Comparison of ENCODE assay signal across 17 cellular contexts in the genomic region with DNA sequence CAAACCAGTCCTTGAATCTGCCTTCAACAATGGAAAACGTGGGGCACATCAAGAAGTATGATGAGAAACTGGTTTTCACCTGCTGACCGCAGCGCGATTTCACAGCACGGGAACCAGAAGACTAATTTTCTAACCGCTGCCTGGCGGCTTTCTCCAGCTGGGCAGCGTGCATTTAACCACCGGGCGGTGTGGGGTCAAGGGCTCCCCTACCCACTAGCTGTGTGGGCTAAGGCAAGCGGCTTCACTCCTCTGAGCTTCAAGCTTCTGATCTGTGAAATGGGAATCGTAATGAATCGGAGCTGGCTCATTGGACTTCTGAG. TPM values are rescaled to one million over a fixed set of nuclear protein-coding genes. Genes with fewer than 3 reads are reported as not detected.
DNase-seq lines count a peak whose midpoint lies in the region; ATAC-seq and TF ChIP-seq lines count a peak whose summit lies in the region.
"Had no signal": no experiment of that assay in that cellular context is flagged by ENCODE, and none has a peak within 500 bp of the region (broad histone marks: within the 10 kb centered on the region; RNA-seq: fewer than 3 reads in every experiment).

No MANE protein-coding gene starts in this region.

- H3K36me3 ChIP-seq in HUES6 (ENCODE audit: control insufficient read depth, insufficient read depth, low read length): no peaks in the 10 kb centered on the region
- H3K36me3 ChIP-seq in thyroid gland: no peaks in the 10 kb centered on the region
- no peaks in the 10 kb centered on the region for H3K36me3 ChIP-seq in SJCRH30
- H3K36me3 ChIP-seq: BLaER1 treated with 17β-estradiol and CSF1 and Interleukin-3, amounts not matched to agents 10 nM and 100 nM had no signal

- intact Hi-C loops in thyroid gland (cut with DNase I): no loop called here

- no peak overlapping the region for H3K9ac ChIP-seq in HUES6 (ENCODE audit: low read length)
- H3K9ac ChIP-seq: BLaER1 treated with 17β-estradiol and CSF1 and Interleukin-3, amounts not matched to agents 10 nM and 100 nM had no signal

- H3K9me3 ChIP-seq in HUES6 (ENCODE audit: control insufficient read depth, insufficient read depth, low read depth, low read length) (no peaks in the 10 kb centered on the region), thyroid gland (no peaks in the 10 kb centered on the region), SJCRH30 (replicated peaks) (no peaks in the 10 kb centered on the region)
- H3K9me3 ChIP-seq: BLaER1 treated with 17β-estradiol and CSF1 and Interleukin-3, amounts not matched to agents 10 nM and 100 nM had no signal

- 89 to 92% methylated on average over 13 of the region's 13 CpGs for WGBS in thyroid gland, 2 donors

- no peak overlapping the region for H3K4me3 Mint-ChIP-seq in chondrocyte (ENCODE audit: unreplicated experiment)
- H3K4me3 Mint-ChIP-seq: CD8-positive, alpha-beta memory T cell; HFFc6 had no signal

- H3K9me3 Mint-ChIP-seq in chondrocyte (ENCODE audit: low read depth): no peaks in the 10 kb centered on the region
- H3K9me3 Mint-ChIP-seq: CD8-positive, alpha-beta memory T cell; HFFc6 had no signal

- H3K27ac Mint-ChIP-seq in chondrocyte (ENCODE audit: unreplicated experiment): no peak overlapping the region
- H3K27ac Mint-ChIP-seq: CD8-positive, alpha-beta memory T cell; HFFc6 had no signal

- ATAC-seq in HG02588 (IDR thresholded peaks at IDR 0.05; ENCODE audit: unreplicated experiment): no peak
- ATAC-seq: GM12878 had no signal

- H3K27ac ChIP-seq in HUES6 (ENCODE audit: low read depth, low read length) (no peak overlapping the region), thyroid gland (peak overlapping the region in 2 of 3 donors; percentile 11 to 51), SJCRH30 (no peak overlapping the region)
- H3K27ac ChIP-seq: BLaER1 treated with 17β-estradiol and CSF1 and Interleukin-3, amounts not matched to agents 10 nM and 100 nM; SK-N-MC had no signal

- H3K27me3 ChIP-seq in HUES6 (ENCODE audit: control insufficient read depth, insufficient read depth, low read length): peaks cover 48% of the 10 kb centered on the region
- H3K27me3 ChIP-seq in thyroid gland: no peaks in the 10 kb centered on the region
- no peaks in the 10 kb centered on the region for H3K27me3 ChIP-seq in SJCRH30

- H3K4me3 ChIP-seq in HUES6 (ENCODE audit: low read depth, low read length): peak overlapping the region; percentile 49; the same call in 1 of the 2 replicates
- no peak overlapping the region for H3K4me3 ChIP-seq in thyroid gland (replicated peaks in 1 of 3)
- H3K4me3 ChIP-seq in SJCRH30: no peak overlapping the region
- H3K4me3 ChIP-seq: BLaER1 treated with 17β-estradiol and CSF1 and Interleukin-3, amounts not matched to agents 10 nM and 100 nM; GM12878; SK-N-MC had no signal

- H3K27me3 Mint-ChIP-seq in chondrocyte (ENCODE audit: low read depth): peaks cover 47% of the 10 kb centered on the region

- H3K4me1 Mint-ChIP-seq in chondrocyte (ENCODE audit: low read depth): peaks cover 10% of the 10 kb centered on the region

- peaks cover 2% of the 10 kb centered on the region for H3K36me3 Mint-ChIP-seq in chondrocyte (ENCODE audit: low read depth)
- H3K36me3 Mint-ChIP-seq: CD8-positive, alpha-beta memory T cell had no signal

- TF ChIP-seq POLR2A in thyroid gland (IDR thresholded peaks at IDR 0.05): no peak

- H3K4me1 ChIP-seq in HUES6 (ENCODE audit: control insufficient read depth, insufficient read depth, low read length): peaks cover 68% of the 10 kb centered on the region
- H3K4me1 ChIP-seq in thyroid gland: peaks cover 46 to 60% of the 10 kb centered on the region in 2 donors
- no peaks in the 10 kb centered on the region for H3K4me1 ChIP-seq in SJCRH30

- no peak for TF ChIP-seq CTCF in chondrocyte (IDR thresholded peaks at IDR 0.05)
- no peak for TF ChIP-seq CTCF in thyroid gland (IDR thresholded peaks at IDR 0.05)

- DNase-seq in chondrocyte (ENCODE audit: low spot score) (peak; percentile 52), mesenteric fat pad (ENCODE audit: low spot score) (peak; percentile 83), thyroid gland (peak; percentile 13 to 34), SJCRH30 (no peak), A172 (ENCODE audit: low spot score) (no peak)
- DNase-seq: CD8-positive, alpha-beta memory T cell; EL; HFFc6; NCI-H1105; NCI-H2081; NCI-H526 treated with DMSO at 0.1 percent for 48 hours had no signal

RNA-seq across cellular contexts. Expression of a gene that starts 4.2 kb away (rescaled TPM):
- 0.53 to 1.6 TPM (median 0.97 TPM) in 3 replicates for total RNA-seq in chondrocyte
- total RNA-seq in mesenteric fat pad: 2.0 TPM
- total RNA-seq in thyroid gland: 100 to 1,000 TPM in 1 of 4 donors, 10 to 100 TPM in 3; 55.6 to 126 (median 90.8) TPM
- total RNA-seq in SJCRH30 (2014; rRNA removed; shearing (Covaris generic)): 0.02 and 0.15 TPM in 2 replicates
- 0.02 TPM in 2 replicates for total RNA-seq in A172 (2014; rRNA removed; shearing (Covaris generic))
- total RNA-seq: CD8-positive, alpha-beta memory T cell; OCI-LY7 had no signal

Comparison
In these comparisons a context has a peak if more than half of its experiments do, and no peak if none do; other contexts are left out.
1. H3K27ac ChIP-seq: peak in thyroid gland (2 of 3); none in HUES6 (single experiment) and SJCRH30 (single experiment).
2. DNase-seq: peak in chondrocyte (single experiment), mesenteric fat pad (single experiment) and thyroid gland (2 of 2); none in SJCRH30 (0 of 2) and A172 (single experiment).
3. RNA of a gene that starts 4.2 kb away (total RNA-seq): 55.6 to 126 TPM in thyroid gland; 2.0 TPM in mesenteric fat pad (single experiment), 0.53 to 1.6 TPM in chondrocyte, 0.02 to 0.15 TPM in SJCRH30 and 0.02 TPM in A172; every median in the first group is over 10 times any median in the second.